8 cellular contexts compared by ENCODE assay signal in genomic region chr1:17059391-17060128, GRCh38. TPM values are rescaled to one million over a fixed set of nuclear protein-coding genes. Genes with fewer than 3 reads are reported as not detected.
A peak's percentile ranks its signal among the peaks of the same experiment; 100 is the strongest.
DNase-seq lines count a peak whose midpoint lies in the region; ATAC-seq and TF ChIP-seq lines count a peak whose summit lies in the region.

No MANE protein-coding gene starts in this region.

- no peak overlapping the region for H3K4me3 ChIP-seq in GM23338
- H3K4me3 ChIP-seq in WERI-Rb-1 (ENCODE audit: low read depth, low read length): no peak overlapping the region
- H3K4me3 ChIP-seq in upper lobe of right lung: no peak overlapping the region

- H4K20me1 ChIP-seq in GM23338 (replicated peaks; ENCODE audit: insufficient read depth): no peaks in the 10 kb centered on the region

- H3K9me2 ChIP-seq in GM23338 (ENCODE audit: insufficient read depth): no peaks in the 10 kb centered on the region

- H3K9me3 ChIP-seq in WERI-Rb-1 (ENCODE audit: severe bottlenecking): no peaks in the 10 kb centered on the region
- no peaks in the 10 kb centered on the region for H3K9me3 ChIP-seq in upper lobe of right lung

- ATAC-seq in GM23338: peak; percentile 99
- peak; percentile 96 for ATAC-seq in upper lobe of right lung
- no peak for ATAC-seq in HG03460 (IDR thresholded peaks at IDR 0.05; ENCODE audit: unreplicated experiment)

- no peaks in the 10 kb centered on the region for H3K36me3 ChIP-seq in GM23338 (ENCODE audit: insufficient read depth)
- H3K36me3 ChIP-seq in WERI-Rb-1: no peaks in the 10 kb centered on the region
- H3K36me3 ChIP-seq in upper lobe of right lung: no peaks in the 10 kb centered on the region

- peaks cover 3% of the 10 kb centered on the region; the same call in 1 of the 3 replicates for H3K9me3 Mint-ChIP-seq in GM23338

- H3K27ac ChIP-seq in GM23338 (ENCODE audit: low read depth): no peak overlapping the region
- H3K27ac ChIP-seq in WERI-Rb-1: 0 out of 2 replicates have a peak overlapping the region, but pooled peaks have one; percentile 5
- no peak overlapping the region for H3K27ac ChIP-seq in upper lobe of right lung

- no peak overlapping the region for H3K4me3 Mint-ChIP-seq in GM23338

- peaks cover 22% of the 10 kb centered on the region for H3K4me1 Mint-ChIP-seq in GM23338

- H3K4me2 ChIP-seq in GM23338: peak overlapping the region; percentile 49; the same call in 1 of the 2 replicates

- DNase-seq in D341Med (ENCODE audit: low spot score): peak; percentile 83
- peak; percentile 91 for DNase-seq in GM23338 (ENCODE audit: low spot score)
- peak; percentile 22 for DNase-seq in NCI-H2171 (lab: John Stamatoyannopoulos, UW)
- peak; percentile 82 for DNase-seq in WERI-Rb-1
- peak; percentile 45 to 60 for DNase-seq in erythroblast (lab: John Stamatoyannopoulos, UW)
- DNase-seq in myocyte (ENCODE audit: low read depth): peak; percentile 78
- DNase-seq in upper lobe of right lung: peak; percentile 82

- peak; percentile 85 to 96 for TF ChIP-seq CTCF in GM23338 (conservative IDR thresholded peaks at IDR 0.05; ENCODE audit: low read depth in 2 of 2)
- TF ChIP-seq CTCF in WERI-Rb-1 (IDR thresholded peaks at IDR 0.05; ENCODE audit: low read depth, low read length): peak; percentile 95
- peak; percentile 68 for TF ChIP-seq CTCF in upper lobe of right lung (IDR thresholded peaks at IDR 0.05)

- no peak overlapping the region for H3K27ac Mint-ChIP-seq in GM23338

- peaks cover 12% of the 10 kb centered on the region for H3K27me3 Mint-ChIP-seq in GM23338 (ENCODE audit: insufficient read depth, low read depth, poor library complexity)

- H3K27me3 ChIP-seq in GM23338 (ENCODE audit: insufficient read depth): no peaks in the 10 kb centered on the region
- no peaks in the 10 kb centered on the region for H3K27me3 ChIP-seq in WERI-Rb-1 (ENCODE audit: insufficient read depth, low read depth, severe bottlenecking)
- no peaks in the 10 kb centered on the region for H3K27me3 ChIP-seq in upper lobe of right lung

- 0 out of 3 replicates have a peak, but pooled peaks cover 2% of the 10 kb centered on the region for H3K36me3 Mint-ChIP-seq in GM23338 (ENCODE audit: low read depth)

- peaks cover 14% of the 10 kb centered on the region for H3F3A ChIP-seq in GM23338 (replicated peaks; ENCODE audit: low read depth)

- H3K79me2 ChIP-seq in GM23338 (replicated peaks; ENCODE audit: insufficient read depth): no peaks in the 10 kb centered on the region

- intact Hi-C loops in upper lobe of right lung (cut with DNase I): no loop called here

- H3K4me1 ChIP-seq in GM23338 (ENCODE audit: insufficient read depth) (peaks cover 35% of the 10 kb centered on the region), upper lobe of right lung (peaks cover 12% of the 10 kb centered on the region)

- TF ChIP-seq POLR2A in erythroblast (IDR thresholded peaks at IDR 0.05; ENCODE audit: low read length): no peak

- no peak overlapping the region for H2AFZ ChIP-seq in GM23338

TF ChIP-seq in GM23338, 12 proteins besides CTCF, POLR2A, EP300 and RAD21:
- TF ChIP-seq NANOG (IDR thresholded peaks at IDR 0.05; ENCODE audit: borderline replicate concordance) (no peak), EZH2 (IDR thresholded peaks at IDR 0.05; ENCODE audit: low read depth, unreplicated experiment) (no peak), JUNB (IDR thresholded peaks at IDR 0.05; ENCODE audit: unreplicated experiment) (no peak), CREB1 (CRISPR knock-in tag; IDR thresholded peaks at IDR 0.05; ENCODE audit: low read depth) (no peak), EZH2phosphoT487 (IDR thresholded peaks at IDR 0.05; ENCODE audit: unreplicated experiment) (no peak), STAT1 (IDR thresholded peaks at IDR 0.05; ENCODE audit: unreplicated experiment) (no peak), ETS1 (IDR thresholded peaks at IDR 0.05) (no peak), ZNF331 (CRISPR knock-in tag; IDR thresholded peaks at IDR 0.05; ENCODE audit: low read depth) (no peak), ZNF462 (CRISPR knock-in tag; IDR thresholded peaks at IDR 0.05) (no peak)

RNA-seq across cellular contexts. Expression of gene SDHB, which starts 5.7 kb away (rescaled TPM):
- 72.8 and 105 TPM in 2 replicates for total RNA-seq in GM23338 (2014; rRNA removed; shearing (Covaris generic))
- polyA plus RNA-seq in GM23338 (2016; fragmentation: Nextera tagmentation; extraction: Ambion mirVana): 112 and 121 TPM in 2 replicates
- 165 and 183 TPM in 2 replicates for total RNA-seq in myocyte
- 109 TPM for polyA plus RNA-seq in myocyte (2012)
- 79.3 TPM for total RNA-seq in upper lobe of right lung

RNA-seq across cellular contexts. Expression of gene ATP13A2, which starts 47.8 kb away (rescaled TPM):
- total RNA-seq in GM23338 (2014; rRNA removed; shearing (Covaris generic)): 83.3 and 87.7 TPM in 2 replicates
- 30.1 and 31.8 TPM in 2 replicates for polyA plus RNA-seq in GM23338 (2016; fragmentation: Nextera tagmentation; extraction: Ambion mirVana)
- total RNA-seq in myocyte (25.7 and 28.6 TPM in 2 replicates), upper lobe of right lung (42.1 TPM)
- 109 TPM for polyA plus RNA-seq in myocyte (2012)

RNA-seq across cellular contexts. Expression of gene PADI2, which starts 59.7 kb away (rescaled TPM):
- 3.7 and 4.3 TPM in 2 replicates for total RNA-seq in GM23338 (2014; rRNA removed; shearing (Covaris generic))
- polyA plus RNA-seq in GM23338 (2016; fragmentation: Nextera tagmentation; extraction: Ambion mirVana): 1.7 TPM in 2 replicates
- 352 and 536 TPM in 2 replicates for total RNA-seq in myocyte
- polyA plus RNA-seq in myocyte (2012): 54.0 TPM
- total RNA-seq in upper lobe of right lung: 20.0 TPM

Comparison
In these comparisons a context has a peak if more than half of its experiments do, and no peak if none do; other contexts are left out.
1. DNase-seq: peak in every context shown above with its lines; median percentile 91 in GM23338; 83 in D341Med; 82 in WERI-Rb-1; 82 in upper lobe of right lung; 78 in myocyte; 52 in erythroblast; 22 in NCI-H2171.
2. RNA of gene PADI2, which starts 59.7 kb away (total RNA-seq): 352 to 536 TPM in myocyte; 20.0 TPM in upper lobe of right lung (single experiment) and 3.7 to 4.3 TPM in GM23338; every median in the first group is over 10 times any median in the second.
3. Peak in every context shown above with its lines, with median percentiles within 50 percentile points of each other: CTCF ChIP-seq.